16 cellular contexts compared by ENCODE assay signal in the genomic region with DNA sequence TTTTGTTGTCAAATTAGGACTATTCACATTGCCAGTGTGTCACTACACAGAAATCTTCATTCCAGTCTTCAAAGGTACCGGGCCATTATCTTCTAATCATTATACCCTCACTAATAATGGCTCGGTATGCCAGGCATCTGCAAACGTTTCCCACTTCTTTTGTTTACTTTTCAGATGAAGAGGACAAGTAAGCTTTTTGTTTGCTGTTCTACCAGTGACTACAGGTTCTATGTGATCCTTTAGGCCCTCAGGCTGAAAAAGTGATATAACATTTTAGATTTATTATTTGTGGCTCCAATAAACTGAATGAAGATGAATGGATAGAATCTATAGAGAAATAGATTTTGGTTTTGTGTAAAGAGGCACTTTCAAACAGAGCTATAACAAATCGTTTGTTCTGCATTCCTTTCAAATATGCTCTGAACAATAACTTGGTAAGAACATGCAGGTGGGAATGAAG. TPM values are rescaled to one million over a fixed set of nuclear protein-coding genes. Genes with fewer than 3 reads are reported as not detected.
DNase-seq lines count a peak whose midpoint lies in the region; ATAC-seq and TF ChIP-seq lines count a peak whose summit lies in the region.
"Had no signal": no experiment of that assay in that cellular context is flagged by ENCODE, and none has a peak within 500 bp of the region (broad histone marks: within the 10 kb centered on the region; RNA-seq: fewer than 3 reads in every experiment).

No MANE protein-coding gene starts in this region.

- peak; percentile 79 for DNase-seq in DMS53 (lab: John Stamatoyannopoulos, UW)
- DNase-seq in NCI-H1105 treated with DMSO at 0.1 percent for 48 hours (lab: John Stamatoyannopoulos, UW), result peak; percentile 85
- DNase-seq in endodermal cell, result peak; percentile 75
- no peak for DNase-seq in C1 segment of cervical spinal cord (lab: John Stamatoyannopoulos, UW)
- no peak for DNase-seq in naive thymus-derived CD4-positive, alpha-beta T cell
- no peak for DNase-seq in activated CD4-positive, alpha-beta memory T cell treated with anti-CD3 and anti-CD28 coated beads for 36 hours
- DNase-seq: activated naive CD4-positive, alpha-beta T cell treated with anti-CD3 and anti-CD28 coated beads, Interleukin-2, amount 50 U/mL, for 16 hours; midbrain; SK-N-SH had no signal

- WGBS in endodermal cell (ENCODE audit: insufficient coverage in 1 of 2, insufficient read length in 1 of 2), 2 experiments, result 61 to 100% methylated on average over 1 to 4 of the region's 4 CpGs

- H3K4me1 Mint-ChIP-seq in endodermal cell, result peaks cover 21% of the 10 kb centered on the region
- no peaks in the 10 kb centered on the region for H3K4me1 Mint-ChIP-seq in naive thymus-derived CD4-positive, alpha-beta T cell
- H3K4me1 Mint-ChIP-seq in activated CD4-positive, alpha-beta memory T cell treated with anti-CD3 and anti-CD28 coated beads for 36 hours (ENCODE audit: low read depth), result no peaks in the 10 kb centered on the region
- H3K4me1 Mint-ChIP-seq: IgD-negative memory B cell had no signal

- no peak overlapping the region for H3K9ac ChIP-seq in endodermal cell (ENCODE audit: extremely low read depth, low read length, poor library complexity, severe bottlenecking)
- H3K9ac ChIP-seq: SK-N-SH had no signal

- no peak overlapping the region for H3K27ac Mint-ChIP-seq in endodermal cell
- no peak overlapping the region for H3K27ac Mint-ChIP-seq in naive thymus-derived CD4-positive, alpha-beta T cell
- H3K27ac Mint-ChIP-seq in activated CD4-positive, alpha-beta memory T cell treated with anti-CD3 and anti-CD28 coated beads for 36 hours, result no peak overlapping the region
- H3K27ac Mint-ChIP-seq: IgD-negative memory B cell had no signal

- H3K27ac ChIP-seq in endodermal cell (ENCODE audit: low read depth, low read length), result no peak overlapping the region
- H3K27ac ChIP-seq in naive thymus-derived CD4-positive, alpha-beta T cell (ENCODE audit: low read depth, low read length), result no peak overlapping the region

- H3K4me3 Mint-ChIP-seq in endodermal cell, result no peak overlapping the region
- no peak overlapping the region for H3K4me3 Mint-ChIP-seq in naive thymus-derived CD4-positive, alpha-beta T cell
- H3K4me3 Mint-ChIP-seq in activated CD4-positive, alpha-beta memory T cell treated with anti-CD3 and anti-CD28 coated beads for 36 hours, result no peak overlapping the region
- H3K4me3 Mint-ChIP-seq: IgD-negative memory B cell, WTC11 had no signal

- CTCF ChIA-PET in naive thymus-derived CD4-positive, alpha-beta T cell (lab: Charles Lee), result no interaction called here
- CTCF ChIA-PET in activated CD4-positive, alpha-beta memory T cell treated with anti-CD3 and anti-CD28 coated beads for 36 hours (lab: Charles Lee), result no interaction called here

- no peaks in the 10 kb centered on the region for H3K27me3 ChIP-seq in endodermal cell (ENCODE audit: control insufficient read depth, insufficient read depth, low read length, poor library complexity, severe bottlenecking)
- no peaks in the 10 kb centered on the region for H3K27me3 ChIP-seq in naive thymus-derived CD4-positive, alpha-beta T cell (ENCODE audit: control insufficient read depth in 2 of 2, insufficient read depth in 2 of 2, low read length in 2 of 2)

- ATAC-seq in naive thymus-derived CD4-positive, alpha-beta T cell, result no peak

- no peaks in the 10 kb centered on the region for H3K9me3 ChIP-seq in endodermal cell (ENCODE audit: control insufficient read depth, low read length)
- no peaks in the 10 kb centered on the region for H3K9me3 ChIP-seq in naive thymus-derived CD4-positive, alpha-beta T cell (ENCODE audit: control insufficient read depth in 2 of 3, low read length in 3 of 3)
- H3K9me3 ChIP-seq: SK-N-SH had no signal

- POLR2A ChIA-PET in naive thymus-derived CD4-positive, alpha-beta T cell (lab: Charles Lee), result no interaction called here
- POLR2A ChIA-PET in activated CD4-positive, alpha-beta memory T cell treated with anti-CD3 and anti-CD28 coated beads for 36 hours (lab: Charles Lee), result no interaction called here

- intact Hi-C loops in naive thymus-derived CD4-positive, alpha-beta T cell (cut with micrococcal nuclease), result no loop called here
- intact Hi-C loops in activated CD4-positive, alpha-beta memory T cell treated with anti-CD3 and anti-CD28 coated beads for 36 hours (cut with micrococcal nuclease), result no loop called here

- H3K9me3 Mint-ChIP-seq in endodermal cell, result no peaks in the 10 kb centered on the region
- H3K9me3 Mint-ChIP-seq in naive thymus-derived CD4-positive, alpha-beta T cell, result no peaks in the 10 kb centered on the region
- no peaks in the 10 kb centered on the region for H3K9me3 Mint-ChIP-seq in activated CD4-positive, alpha-beta memory T cell treated with anti-CD3 and anti-CD28 coated beads for 36 hours
- H3K9me3 Mint-ChIP-seq: IgD-negative memory B cell had no signal

- no peak for TF ChIP-seq CTCF in endodermal cell (conservative IDR thresholded peaks at IDR 0.05)

- H3K36me3 ChIP-seq in endodermal cell (ENCODE audit: control insufficient read depth, insufficient read depth, low read length), result no peaks in the 10 kb centered on the region
- no peaks in the 10 kb centered on the region for H3K36me3 ChIP-seq in naive thymus-derived CD4-positive, alpha-beta T cell (ENCODE audit: control insufficient read depth in 2 of 3, insufficient read depth in 3 of 3, low read length in 3 of 3)

- H3K4me3 ChIP-seq in endodermal cell (ENCODE audit: low read length), result peak overlapping the region; percentile 16
- no peak overlapping the region for H3K4me3 ChIP-seq in naive thymus-derived CD4-positive, alpha-beta T cell (ENCODE audit: low read length)
- H3K4me3 ChIP-seq: smooth muscle cell had no signal

- H3K36me3 Mint-ChIP-seq in endodermal cell (ENCODE audit: low read depth), result no peaks in the 10 kb centered on the region
- H3K36me3 Mint-ChIP-seq in naive thymus-derived CD4-positive, alpha-beta T cell, result no peaks in the 10 kb centered on the region
- no peaks in the 10 kb centered on the region for H3K36me3 Mint-ChIP-seq in activated CD4-positive, alpha-beta memory T cell treated with anti-CD3 and anti-CD28 coated beads for 36 hours
- H3K36me3 Mint-ChIP-seq: IgD-negative memory B cell, WTC11 had no signal

- no peaks in the 10 kb centered on the region for H3K27me3 Mint-ChIP-seq in endodermal cell (ENCODE audit: insufficient read depth)
- H3K27me3 Mint-ChIP-seq in naive thymus-derived CD4-positive, alpha-beta T cell, result peaks cover 0 to 6% (median 4%) of the 10 kb centered on the region in 5 donors
- H3K27me3 Mint-ChIP-seq in activated CD4-positive, alpha-beta memory T cell treated with anti-CD3 and anti-CD28 coated beads for 36 hours, result no peaks in the 10 kb centered on the region

- H3K4me1 ChIP-seq in endodermal cell (ENCODE audit: control insufficient read depth, insufficient read depth, low read length), result peaks cover 8% of the 10 kb centered on the region
- no peaks in the 10 kb centered on the region for H3K4me1 ChIP-seq in naive thymus-derived CD4-positive, alpha-beta T cell (ENCODE audit: control insufficient read depth in 2 of 2, insufficient read depth in 2 of 2, low read length in 2 of 2)

RNA-seq across cellular contexts. Expression of a gene that starts 0.4 kb away (rescaled TPM):
- not detected for total RNA-seq in endodermal cell
- not detected for polyA plus RNA-seq in endodermal cell (2013, experiment 1 of 2)
- not detected for polyA plus RNA-seq in endodermal cell (2013, experiment 2 of 2)
- total RNA-seq in naive thymus-derived CD4-positive, alpha-beta T cell, result not detected
- not detected for polyA plus RNA-seq in naive thymus-derived CD4-positive, alpha-beta T cell
- not detected for total RNA-seq in activated CD4-positive, alpha-beta memory T cell treated with anti-CD3 and anti-CD28 coated beads for 36 hours
- total RNA-seq: cardiac septum, frontal cortex, osteocyte, WTC11 had no signal
- polyA plus RNA-seq: BJ, IgD-negative memory B cell, SK-N-SH had no signal

RNA-seq across cellular contexts. Expression of a gene that starts 9.6 kb away (rescaled TPM):
- total RNA-seq in endodermal cell, result not detected
- polyA plus RNA-seq in endodermal cell (2013, experiment 1 of 2), result not detected
- polyA plus RNA-seq in endodermal cell (2013, experiment 2 of 2), result not detected
- not detected for total RNA-seq in naive thymus-derived CD4-positive, alpha-beta T cell
- not detected for polyA plus RNA-seq in naive thymus-derived CD4-positive, alpha-beta T cell
- not detected for total RNA-seq in activated CD4-positive, alpha-beta memory T cell treated with anti-CD3 and anti-CD28 coated beads for 36 hours
- total RNA-seq: cardiac septum, frontal cortex, osteocyte, smooth muscle cell, WTC11 had no signal
- polyA plus RNA-seq: BJ, IgD-negative memory B cell, SK-N-SH, smooth muscle cell had no signal

RNA-seq across cellular contexts. Expression of a gene that starts 15.4 kb away (rescaled TPM):
- not detected for total RNA-seq in endodermal cell
- polyA plus RNA-seq in endodermal cell (2013, experiment 1 of 2), result not detected
- not detected for polyA plus RNA-seq in endodermal cell (2013, experiment 2 of 2)
- not detected for total RNA-seq in naive thymus-derived CD4-positive, alpha-beta T cell
- polyA plus RNA-seq in naive thymus-derived CD4-positive, alpha-beta T cell, result not detected
- not detected for total RNA-seq in activated CD4-positive, alpha-beta memory T cell treated with anti-CD3 and anti-CD28 coated beads for 36 hours
- total RNA-seq: cardiac septum, frontal cortex, osteocyte, smooth muscle cell, WTC11 had no signal
- polyA plus RNA-seq: BJ, IgD-negative memory B cell, SK-N-SH, smooth muscle cell had no signal

RNA-seq across cellular contexts. Expression of a gene that starts 17.7 kb away (rescaled TPM):
- total RNA-seq in endodermal cell, result not detected
- polyA plus RNA-seq in endodermal cell (2013, experiment 1 of 2), result not detected
- not detected for polyA plus RNA-seq in endodermal cell (2013, experiment 2 of 2)
- total RNA-seq in naive thymus-derived CD4-positive, alpha-beta T cell, result not detected
- not detected for polyA plus RNA-seq in naive thymus-derived CD4-positive, alpha-beta T cell
- total RNA-seq in activated CD4-positive, alpha-beta memory T cell treated with anti-CD3 and anti-CD28 coated beads for 36 hours, result not detected
- total RNA-seq: cardiac septum, frontal cortex, osteocyte, WTC11 had no signal
- polyA plus RNA-seq: IgD-negative memory B cell, SK-N-SH had no signal

RNA-seq across cellular contexts. Expression of a gene that starts 20.7 kb away (rescaled TPM):
- not detected for total RNA-seq in endodermal cell
- polyA plus RNA-seq in endodermal cell (2013, experiment 1 of 2), result not detected
- polyA plus RNA-seq in endodermal cell (2013, experiment 2 of 2), result not detected
- not detected for total RNA-seq in naive thymus-derived CD4-positive, alpha-beta T cell
- not detected for polyA plus RNA-seq in naive thymus-derived CD4-positive, alpha-beta T cell
- not detected for total RNA-seq in activated CD4-positive, alpha-beta memory T cell treated with anti-CD3 and anti-CD28 coated beads for 36 hours
- total RNA-seq: cardiac septum, frontal cortex, osteocyte, smooth muscle cell, WTC11 had no signal
- polyA plus RNA-seq: BJ, IgD-negative memory B cell, SK-N-SH, smooth muscle cell had no signal

Comparison
In these comparisons a context has a peak if more than half of its experiments do, and no peak if none do; other contexts are left out.
1. DNase-seq: peak in DMS53 (single experiment), NCI-H1105 treated with DMSO at 0.1 percent for 48 hours (single experiment) and endodermal cell (single experiment); none in C1 segment of cervical spinal cord (0 of 14), naive thymus-derived CD4-positive, alpha-beta T cell (0 of 9) and activated CD4-positive, alpha-beta memory T cell treated with anti-CD3 and anti-CD28 coated beads for 36 hours (single experiment).